7 cellular contexts compared by ENCODE assay signal in the genomic region with DNA sequence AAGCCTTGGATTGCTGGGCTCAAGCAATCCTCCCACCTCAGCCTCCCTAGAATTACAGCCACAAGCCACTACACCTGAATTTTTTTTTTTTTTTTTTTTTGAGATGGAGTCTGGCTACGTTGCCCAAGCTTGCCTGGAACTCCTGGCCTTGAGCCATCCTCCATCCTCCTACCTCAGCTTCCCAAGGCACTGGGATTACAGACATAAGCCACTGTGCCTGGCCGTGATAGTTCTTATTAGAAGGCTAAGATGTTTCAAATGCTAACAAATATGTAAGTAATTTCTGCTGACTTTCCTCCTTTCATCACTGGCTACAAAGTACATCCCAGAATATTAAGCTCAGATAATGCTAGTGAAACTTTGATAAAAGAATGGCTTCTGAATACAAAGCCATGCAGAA.
"Had no signal": no experiment of that assay in that cellular context is flagged by ENCODE, and none has a peak within 500 bp of the region (broad histone marks: within the 10 kb centered on the region; RNA-seq: fewer than 3 reads in every experiment).

No MANE protein-coding gene starts in this region.

- H3K9ac ChIP-seq: KMS-11 had no signal

- DNase-seq: IMR-90, KBM-7, KG1 had no signal

- FAIRE-seq: HTR-8/SVneo, K562 had no signal

- H3K4me2 ChIP-seq: KMS-11 had no signal

- H3K4me3 ChIP-seq: K562 had no signal

- ATAC-seq: K562 had no signal

- H3K27ac ChIP-seq: HL-60, KMS-11 had no signal
